In genomic region chr5:157731272-157732129, GRCh38 we compare ENCODE assay signal across 8 cellular contexts. TPM values are rescaled to one million over a fixed set of nuclear protein-coding genes. Genes with fewer than 3 reads are reported as not detected.
DNase-seq lines count a peak whose midpoint lies in the region; ATAC-seq, FAIRE-seq and TF ChIP-seq lines count a peak whose summit lies in the region.

Gene THG1L, plus strand, starts transcription at chr5:157731420. Its CDS starts 21 bp downstream, at chr5:157731441.

- TF ChIP-seq EP300 in sigmoid colon (IDR thresholded peaks at IDR 0.05): no peak

- DNase-seq in NCI-H2107 treated with DMSO at 0.1 percent for 48 hours (lab: John Stamatoyannopoulos, UW; ENCODE audit: unreplicated experiment) (peak; percentile 76), body of pancreas (peak; percentile 96 to 98 (median 98)), iPS DF 19.7 (ENCODE audit: low read depth, low spot score) (peak; percentile 94), sigmoid colon (peak; percentile 99)

- TF ChIP-seq CTCF in 22Rv1 (IDR thresholded peaks at IDR 0.05): no peak
- no peak for TF ChIP-seq CTCF in body of pancreas (IDR thresholded peaks at IDR 0.05)
- no peak for TF ChIP-seq CTCF in sigmoid colon (IDR thresholded peaks at IDR 0.05)

- TF ChIP-seq POLR2A in body of pancreas (IDR thresholded peaks at IDR 0.05) (peak; percentile 54 to 86 (median 83)), sigmoid colon (IDR thresholded peaks at IDR 0.05) (peak in 1 of 2 donors; percentile 19)

- H3K27me3 ChIP-seq in body of pancreas (no peaks in the 10 kb centered on the region), sigmoid colon (no peaks in the 10 kb centered on the region)

- peaks cover 8% of the 10 kb centered on the region for H3K4me1 ChIP-seq in body of pancreas
- peaks cover 0 to 17% (median 12%) of the 10 kb centered on the region in 4 donors for H3K4me1 ChIP-seq in sigmoid colon

- intact Hi-C loops in body of pancreas (cut with DNase I): no loop called here
- intact Hi-C loops in sigmoid colon (cut with DNase I): loop anchor here (1.0 kb wide), 1 partner anchor 12 kb away; the partner anchor contains the start of gene LSM11

- H3K4me3 ChIP-seq in body of pancreas (peak within 1 kb of the TSS; percentile 55 to 71), sigmoid colon (peak within 1 kb of the TSS; percentile 68 to 80 (median 74))

- ATAC-seq in GM18520 (IDR thresholded peaks at IDR 0.05; ENCODE audit: unreplicated experiment) (peak; percentile 76), HG03064 (IDR thresholded peaks at IDR 0.05; ENCODE audit: low read depth, unreplicated experiment) (peak; percentile 94), body of pancreas (peak; percentile 98)

- H3K36me3 ChIP-seq in body of pancreas (replicated peaks in 1 of 2; ENCODE audit: insufficient read depth in 1 of 2, low read depth in 2 of 2): peaks cover 0 to 5% of the 10 kb centered on the region in 2 donors
- H3K36me3 ChIP-seq in sigmoid colon: peaks cover 0 to 40% (median 12%) of the 10 kb centered on the region in 4 donors

- H3K27ac ChIP-seq in 22Rv1 (peak within 1 kb of the TSS; percentile 79), body of pancreas (peak within 1 kb of the TSS; percentile 79 to 96 (median 95)), sigmoid colon (peak within 1 kb of the TSS; percentile 94 to 96 (median 94))

- peak; percentile 47 for FAIRE-seq in TTC549 (lab: Jason Lieb, UNC)

- 1% methylated on average over 33 to 47 of the region's 47 CpGs for WGBS in body of pancreas, 2 donors
- WGBS in sigmoid colon, 2 donors: 1 to 2% methylated on average over 47 of the region's 47 CpGs

- H3K9me3 ChIP-seq in body of pancreas (no peaks in the 10 kb centered on the region), sigmoid colon (no peaks in the 10 kb centered on the region)

RNA-seq across cellular contexts. Expression of gene THG1L, which starts in this region (rescaled TPM):
- total RNA-seq in body of pancreas: 10 to 100 TPM in 1 of 2 donors, 1 to 10 TPM in 1; 4.4 to 12.5 TPM
- total RNA-seq in sigmoid colon: 10 to 100 TPM; 19.7 to 28.6 (median 23.7) TPM
- 10 to 100 TPM; 12.3 to 19.8 (median 12.3) TPM for polyA plus RNA-seq in sigmoid colon

Comparison
In these comparisons a context has a peak if more than half of its experiments do, and no peak if none do; other contexts are left out.
1. Peak in every context shown above with its lines: DNase-seq, ATAC-seq, H3K4me3 ChIP-seq and H3K27ac ChIP-seq.